ENCODE assay signal across 8 cellular contexts in genomic region chr3:79361748-79362378, GRCh38.
A peak's percentile ranks its signal among the peaks of the same experiment; 100 is the strongest.
DNase-seq lines count a peak whose midpoint lies in the region; ATAC-seq and TF ChIP-seq lines count a peak whose summit lies in the region.

No MANE protein-coding gene starts in this region.

- no peaks in the 10 kb centered on the region for H3K36me3 ChIP-seq in sigmoid colon

- H3K27me3 ChIP-seq in HL-60 (ENCODE audit: insufficient read depth, poor library complexity, severe bottlenecking) (peaks cover 2% of the 10 kb centered on the region), sigmoid colon (no peaks in the 10 kb centered on the region)

- peaks cover 0 to 55% (median 23%) of the 10 kb centered on the region in 4 donors for H3K4me1 ChIP-seq in sigmoid colon

- TF ChIP-seq CTCF in HL-60 (IDR thresholded peaks at IDR 0.05; ENCODE audit: insufficient read depth, low read length) (peak; percentile 50), RWPE1 (conservative IDR thresholded peaks at IDR 0.05; ENCODE audit: low read depth) (peak; percentile 82), sigmoid colon (IDR thresholded peaks at IDR 0.05) (peak; percentile 41 to 79 (median 60))

- CTCF ChIA-PET in RWPE1 (lab: Yijun Ruan, JAX): interaction anchor here (0.6 to 1.3 kb wide), 5 partner anchors 17 to 278 kb away, joined by 3 read pairs; no protein-coding TSS in a partner anchor

- POLR2A ChIA-PET in RWPE1 (lab: Yijun Ruan, JAX; ENCODE audit: low non-redundant PET): no interaction called here

- WGBS in sigmoid colon, 2 donors: 20 to 22% methylated on average over 7 of the region's 7 CpGs

- no peak overlapping the region for H3K27ac ChIP-seq in HL-60 (replicated peaks)
- H3K27ac ChIP-seq in RWPE1: no peak overlapping the region
- peak overlapping the region in 1 of 4 donors; percentile 17 for H3K27ac ChIP-seq in sigmoid colon

- TF ChIP-seq POLR2A in sigmoid colon (IDR thresholded peaks at IDR 0.05): no peak

- ATAC-seq in GM19035 (IDR thresholded peaks at IDR 0.05; ENCODE audit: unreplicated experiment): peak; percentile 91
- ATAC-seq in HG02571 (IDR thresholded peaks at IDR 0.05; ENCODE audit: unreplicated experiment): no peak

- TF ChIP-seq EP300 in sigmoid colon (IDR thresholded peaks at IDR 0.05): no peak

- DNase-seq in COLO668 (lab: John Stamatoyannopoulos, UW; ENCODE audit: unreplicated experiment): peak; percentile 11
- DNase-seq in HL-60 (ENCODE audit: low read depth in 1 of 2, low spot score in 1 of 2): peak; percentile 11 to 20
- DNase-seq in RWPE1 (ENCODE audit: low spot score): peak; percentile 5
- DNase-seq in fibroblast of peridontal ligament (ENCODE audit: extremely low read depth): peak; percentile 80
- no peak for DNase-seq in sigmoid colon
- DNase-seq in activated T-cell treated with anti-CD3 and anti-CD28 coated beads for 4 hours: no peak

- no peak overlapping the region for H3K4me3 ChIP-seq in HL-60 (replicated peaks; ENCODE audit: insufficient read depth, low read length)
- peak overlapping the region in 1 of 4 donors; percentile 9 for H3K4me3 ChIP-seq in sigmoid colon

- intact Hi-C loops in sigmoid colon (cut with DNase I): loop anchor here (2.0 to 5.0 kb wide), 3 partner anchors 275 to 705 kb away; no protein-coding TSS in a partner anchor

- H3K9me3 ChIP-seq in sigmoid colon: no peaks in the 10 kb centered on the region

Comparison
In these comparisons a context has a peak if more than half of its experiments do, and no peak if none do; other contexts are left out.
1. DNase-seq: peak in COLO668 (single experiment), HL-60 (2 of 2), RWPE1 (single experiment) and fibroblast of peridontal ligament (single experiment); none in sigmoid colon (single experiment) and activated T-cell treated with anti-CD3 and anti-CD28 coated beads for 4 hours (single experiment).
2. Peak in every context shown above with its lines, with median percentiles within 50 percentile points of each other: CTCF ChIP-seq.